1 cellular context compared by ENCODE assay signal in genomic region chr17:72518810-72519597, GRCh38.
A peak's percentile ranks its signal among the peaks of the same experiment; 100 is the strongest.
TF ChIP-seq lines count a peak whose summit lies in the region.

No MANE protein-coding gene starts in this region.

TF ChIP-seq in HepG2, 621 proteins besides CTCF, POLR2A, EP300 and RAD21 (continued from another document and continues in another):
- TF ChIP-seq REST (IDR thresholded peaks at IDR 0.05; ENCODE audit: borderline replicate concordance in 1 of 2, low read depth in 1 of 2, low read length in 2 of 2) (peak in 1 of 2 experiments; percentile 46; a peak in 1 of 4 replicates), ZFP90 (CRISPR knock-in tag; IDR thresholded peaks at IDR 0.05; ENCODE audit: borderline replicate concordance) (peak; percentile 30; the same call in 1 of the 2 replicates), ZNF101 (CRISPR knock-in tag; IDR thresholded peaks at IDR 0.05; ENCODE audit: borderline replicate concordance, low read depth) (no peak), ZNF850 (CRISPR knock-in tag; conservative IDR thresholded peaks at IDR 0.05) (no peak), SOX5 (CRISPR knock-in tag; IDR thresholded peaks at IDR 0.05; ENCODE audit: borderline replicate concordance) (peak; percentile 72), ATAD3A (CRISPR knock-in tag; IDR thresholded peaks at IDR 0.05) (no peak), ELK4 (CRISPR knock-in tag; IDR thresholded peaks at IDR 0.05; ENCODE audit: borderline replicate concordance) (no peak), FOXK2 (IDR thresholded peaks at IDR 0.05) (no peak), GMEB2 (CRISPR knock-in tag; IDR thresholded peaks at IDR 0.05; ENCODE audit: low read depth) (no peak; the same call in 1 of the 2 replicates), FUBP1 (CRISPR knock-in tag; IDR thresholded peaks at IDR 0.05; ENCODE audit: borderline replicate concordance) (no peak), ELF1 (CRISPR knock-in tag; IDR thresholded peaks at IDR 0.05) (peak; percentile 75), SNAPC2 (CRISPR knock-in tag; IDR thresholded peaks at IDR 0.05) (no peak), ZNF569 (CRISPR knock-in tag; IDR thresholded peaks at IDR 0.05; ENCODE audit: borderline replicate concordance) (peak; percentile 12; the same call in 1 of the 2 replicates), GTF2F1 (IDR thresholded peaks at IDR 0.05; ENCODE audit: low read length) (no peak), RFXAP (CRISPR knock-in tag; IDR thresholded peaks at IDR 0.05; ENCODE audit: borderline replicate concordance) (no peak), ARHGAP35 (CRISPR knock-in tag; IDR thresholded peaks at IDR 0.05; ENCODE audit: borderline replicate concordance) (no peak), ZNF704 (CRISPR knock-in tag; IDR thresholded peaks at IDR 0.05; ENCODE audit: borderline replicate concordance) (no peak), TEF (CRISPR knock-in tag; IDR thresholded peaks at IDR 0.05) (no peak), ZSCAN31 (CRISPR knock-in tag; IDR thresholded peaks at IDR 0.05; ENCODE audit: low read depth) (no peak), HNRNPK (IDR thresholded peaks at IDR 0.05; ENCODE audit: low read depth, low read length, poor library complexity, severe bottlenecking) (no peak), SRSF9 (IDR thresholded peaks at IDR 0.05; ENCODE audit: borderline replicate concordance, insufficient read depth, low read depth, low read length, poor library complexity, severe bottlenecking) (no peak), ZNF646 (CRISPR knock-in tag; IDR thresholded peaks at IDR 0.05) (no peak), ZBTB34 (CRISPR knock-in tag; IDR thresholded peaks at IDR 0.05) (peak; percentile 90)
- TF ChIP-seq, protein P1, sequence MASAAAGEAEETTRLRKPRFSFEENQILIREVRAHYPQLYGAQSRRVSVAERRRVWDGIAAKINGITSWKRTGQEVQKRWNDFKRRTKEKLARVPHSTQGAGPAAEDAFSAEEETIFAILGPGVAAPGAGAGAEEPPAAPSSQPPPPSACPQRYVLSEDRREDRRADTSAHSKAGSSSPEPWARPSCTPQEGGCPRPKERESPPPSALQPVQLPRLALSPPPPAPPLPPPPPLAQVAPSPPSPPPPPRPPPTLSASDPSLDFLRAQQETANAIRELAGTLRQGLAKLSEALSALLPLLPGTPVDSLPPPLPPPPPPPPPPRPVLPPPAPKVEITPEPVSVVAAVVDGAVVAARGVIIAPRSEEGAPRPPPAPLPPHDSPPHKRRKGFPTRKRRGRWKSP (CRISPR knock-in tag; IDR thresholded peaks at IDR 0.05): peak; percentile 65
- TF ChIP-seq, protein P2, sequence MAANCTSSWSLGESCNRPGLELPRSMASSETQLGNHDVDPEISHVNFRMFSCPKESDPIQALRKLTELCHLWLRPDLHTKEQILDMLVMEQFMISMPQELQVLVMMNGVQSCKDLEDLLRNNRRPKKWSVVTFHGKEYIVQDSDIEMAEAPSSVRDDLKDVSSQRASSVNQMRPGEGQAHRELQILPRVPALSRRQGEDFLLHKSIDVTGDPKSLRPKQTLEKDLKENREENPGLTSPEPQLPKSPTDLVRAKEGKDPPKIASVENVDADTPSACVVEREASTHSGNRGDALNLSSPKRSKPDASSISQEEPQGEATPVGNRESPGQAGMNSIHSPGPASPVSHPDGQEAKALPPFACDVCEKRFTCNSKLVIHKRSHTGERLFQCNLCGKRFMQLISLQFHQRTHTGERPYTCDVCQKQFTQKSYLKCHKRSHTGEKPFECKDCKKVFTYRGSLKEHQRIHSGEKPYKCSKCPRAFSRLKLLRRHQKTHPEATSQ (CRISPR knock-in tag; IDR thresholded peaks at IDR 0.05; ENCODE audit: borderline replicate concordance): peak; percentile 57; the same call in 1 of the 2 replicates
- TF ChIP-seq, protein P3, sequence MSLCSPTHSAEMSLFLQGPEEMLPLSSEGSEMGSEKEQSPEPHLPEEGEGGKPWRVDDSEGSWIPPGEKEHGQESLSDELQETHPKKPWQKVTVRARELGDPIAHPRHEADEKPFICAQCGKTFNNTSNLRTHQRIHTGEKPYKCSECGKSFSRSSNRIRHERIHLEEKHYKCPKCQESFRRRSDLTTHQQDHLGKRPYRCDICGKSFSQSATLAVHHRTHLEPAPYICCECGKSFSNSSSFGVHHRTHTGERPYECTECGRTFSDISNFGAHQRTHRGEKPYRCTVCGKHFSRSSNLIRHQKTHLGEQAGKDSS (CRISPR knock-in tag; IDR thresholded peaks at IDR 0.05; ENCODE audit: borderline replicate concordance, low read depth): no peak
